ENCODE assay signal across 34 cellular contexts in genomic region chr15:43082509-43082908, GRCh38.
"Had no signal": no experiment of that assay in that cellular context is flagged by ENCODE, and none has a peak within 500 bp of the region (broad histone marks: within the 10 kb centered on the region; RNA-seq: fewer than 3 reads in every experiment).

No MANE protein-coding gene starts in this region.

- H3K27ac Mint-ChIP-seq: activated B cell treated with CpG ODN at 0.5 μM for 24 hours; activated CD4-positive, alpha-beta memory T cell treated with anti-CD3 and anti-CD28 coated beads for 36 hours; activated CD4-positive, alpha-beta T cell treated with anti-CD3 and anti-CD28 coated beads for 36 hours; activated CD4-positive, alpha-beta T cell treated with anti-CD3 and anti-CD28 coated beads, Interleukin-2, amount 10 ng/mL, durations not matched to agents 24 days and 14 days; activated naive CD8-positive, alpha-beta T cell treated with anti-CD3 and anti-CD28 coated beads for 36 hours; activated T-helper 17 cell treated with anti-CD3 and anti-CD28 coated beads, Interleukin-2, amount 50 U/mL, for 72 hours; dendritic cell treated with granulocyte-macrophage colony-stimulating factor and Interleukin-4, amounts not matched to agents 40 ng/mL and 50 ng/mL, for 4 days; endodermal cell; T-cell; T-helper 1 cell treated with Interleukin-12 subunit alpha and Interleukin-12 subunit beta and Interleukin-4 antibody, amounts not matched to agents 30 μg/mL and 1 μg/mL, for 36 hours; T-helper 2 cell treated with Interferon-gamma antibody and Interleukin-4, amounts not matched to agents 5 μg/mL and 100 μg/mL, for 36 hours had no signal

- H3K9me3 ChIP-seq: breast epithelium had no signal

- ATAC-seq: activated CD4-positive, alpha-beta T cell treated with anti-CD3 and anti-CD28 coated beads for 36 hours; activated CD4-positive, CD25-positive, alpha-beta regulatory T cell treated with anti-CD3 and anti-CD28 coated beads, Interleukin-2, amount 50 U/mL, for 24 hours; activated T-cell treated with anti-CD3 and anti-CD28 coated beads, Interleukin-2, amount 50 U/mL, for 4 hours; activated T-helper 17 cell treated with anti-CD3 and anti-CD28 coated beads, Interleukin-2, amount 50 U/mL, for 72 hours; esophagus mucosa; T-cell had no signal

- H3K27ac ChIP-seq: breast epithelium, cardiac muscle cell, coronary artery, dorsolateral prefrontal cortex, WERI-Rb-1 had no signal

- DNase-seq: activated B cell treated with CpG ODN at 0.5 μM for 24 hours; activated CD4-positive, alpha-beta memory T cell treated with anti-CD3 and anti-CD28 coated beads for 36 hours; activated CD4-positive, alpha-beta T cell treated with anti-CD3 and anti-CD28 coated beads for 36 hours; activated CD4-positive, alpha-beta T cell treated with anti-CD3 and anti-CD28 coated beads, Interleukin-2, amount 10 ng/mL, durations not matched to agents 24 days and 14 days; activated CD8-positive, alpha-beta memory T cell treated with anti-CD3 and anti-CD28 coated beads for 24 hours; activated effector memory CD4-positive, alpha-beta T cell treated with Interleukin-2 at 50 U/mL for 16 hours; activated gamma-delta T cell treated with Interleukin-2 at 50 U/mL for 16 hours; activated naive CD4-positive, alpha-beta T cell treated with anti-CD3 and anti-CD28 coated beads, Interleukin-2, amount 50 U/mL, for 16 hours; activated naive CD4-positive, alpha-beta T cell treated with Interleukin-2 at 50 U/mL for 16 hours; activated naive CD8-positive, alpha-beta T cell treated with anti-CD3 and anti-CD28 coated beads for 36 hours; activated T-cell treated with anti-CD3 and anti-CD28 coated beads, Interleukin-2, amount 50 U/mL, for 4 hours; amniotic stem cell; anterior cingulate cortex; central memory CD4-positive, alpha-beta T cell; cerebellar nuclear complex; dorsolateral prefrontal cortex; effector memory CD4-positive, alpha-beta T cell; endodermal cell; foreskin fibroblast; head of caudate nucleus; SW 1271; T-cell; T1000; WERI-Rb-1 had no signal

- H3K9me3 Mint-ChIP-seq: activated B cell treated with CpG ODN at 0.5 μM for 24 hours; activated CD4-positive, alpha-beta memory T cell treated with anti-CD3 and anti-CD28 coated beads for 36 hours; activated CD4-positive, alpha-beta T cell treated with anti-CD3 and anti-CD28 coated beads, Interleukin-2, amount 10 ng/mL, durations not matched to agents 24 days and 14 days; activated naive CD8-positive, alpha-beta T cell treated with anti-CD3 and anti-CD28 coated beads for 36 hours; activated T-cell treated with anti-CD3 and anti-CD28 coated beads, Interleukin-2, amount 50 U/mL, for 4 hours; activated T-helper 17 cell treated with anti-CD3 and anti-CD28 coated beads, Interleukin-2, amount 50 U/mL, for 72 hours; dendritic cell treated with granulocyte-macrophage colony-stimulating factor and Interleukin-4, amounts not matched to agents 40 ng/mL and 50 ng/mL, for 4 days; T-cell; T-helper 1 cell treated with Interleukin-12 subunit alpha and Interleukin-12 subunit beta and Interleukin-4 antibody, amounts not matched to agents 30 μg/mL and 1 μg/mL, for 36 hours; T-helper 2 cell treated with Interferon-gamma antibody and Interleukin-4, amounts not matched to agents 5 μg/mL and 100 μg/mL, for 36 hours had no signal

- H3K4me1 Mint-ChIP-seq: activated T-helper 17 cell treated with anti-CD3 and anti-CD28 coated beads, Interleukin-2, amount 50 U/mL, for 72 hours had no signal

- H3K27me3 ChIP-seq: breast epithelium, cardiac muscle cell, dorsolateral prefrontal cortex had no signal

- H3K4me3 Mint-ChIP-seq: activated B cell treated with CpG ODN at 0.5 μM for 24 hours; activated CD4-positive, alpha-beta memory T cell treated with anti-CD3 and anti-CD28 coated beads for 36 hours; activated CD4-positive, alpha-beta T cell treated with anti-CD3 and anti-CD28 coated beads for 36 hours; activated CD4-positive, alpha-beta T cell treated with anti-CD3 and anti-CD28 coated beads, Interleukin-2, amount 10 ng/mL, durations not matched to agents 24 days and 14 days; activated naive CD8-positive, alpha-beta T cell treated with anti-CD3 and anti-CD28 coated beads for 36 hours; activated T-cell treated with anti-CD3 and anti-CD28 coated beads, Interleukin-2, amount 50 U/mL, for 4 hours; activated T-helper 17 cell treated with anti-CD3 and anti-CD28 coated beads, Interleukin-2, amount 50 U/mL, for 72 hours; brain; dendritic cell treated with granulocyte-macrophage colony-stimulating factor and Interleukin-4, amounts not matched to agents 40 ng/mL and 50 ng/mL, for 4 days; endodermal cell; T-cell; T-helper 1 cell treated with Interleukin-12 subunit alpha and Interleukin-12 subunit beta and Interleukin-4 antibody, amounts not matched to agents 30 μg/mL and 1 μg/mL, for 36 hours; T-helper 2 cell treated with Interferon-gamma antibody and Interleukin-4, amounts not matched to agents 5 μg/mL and 100 μg/mL, for 36 hours had no signal

- H3K4me3 ChIP-seq: breast epithelium, cardiac muscle cell, coronary artery, dorsolateral prefrontal cortex had no signal

- H3K36me3 ChIP-seq: breast epithelium had no signal

- H3K27me3 Mint-ChIP-seq: activated B cell treated with CpG ODN at 0.5 μM for 24 hours; activated CD4-positive, alpha-beta memory T cell treated with anti-CD3 and anti-CD28 coated beads for 36 hours; activated CD4-positive, alpha-beta T cell treated with anti-CD3 and anti-CD28 coated beads for 36 hours; activated CD4-positive, alpha-beta T cell treated with anti-CD3 and anti-CD28 coated beads, Interleukin-2, amount 10 ng/mL, durations not matched to agents 24 days and 14 days; activated naive CD8-positive, alpha-beta T cell treated with anti-CD3 and anti-CD28 coated beads for 36 hours; activated T-helper 17 cell treated with anti-CD3 and anti-CD28 coated beads, Interleukin-2, amount 50 U/mL, for 72 hours; brain; dendritic cell treated with granulocyte-macrophage colony-stimulating factor and Interleukin-4, amounts not matched to agents 40 ng/mL and 50 ng/mL, for 4 days; T-cell had no signal

- H3K4me1 ChIP-seq: breast epithelium had no signal
